Comparison of ENCODE assay signal across 1 cellular context in genomic region chr10:77578583-77579227, GRCh38.
TF ChIP-seq lines count a peak whose summit lies in the region.

No MANE protein-coding gene starts in this region.

TF ChIP-seq in IMR-90, 13 proteins besides CTCF, POLR2A, EP300 and RAD21 (continued from another document):
- no peak for TF ChIP-seq ELK1 (IDR thresholded peaks at IDR 0.05; ENCODE audit: borderline replicate concordance, low read depth, low read length)
- peak; percentile 7; the same call in 1 of the 2 replicates for TF ChIP-seq SMC3 (IDR thresholded peaks at IDR 0.05; ENCODE audit: low read depth, low read length)
- no peak for TF ChIP-seq CHD1 (IDR thresholded peaks at IDR 0.05; ENCODE audit: low read depth, low read length)
